In genomic region chr10:97689637-97690036, GRCh38 we compare ENCODE assay signal across 1 cellular context.
TF ChIP-seq lines count a peak whose summit lies in the region.

No MANE protein-coding gene starts in this region.

TF ChIP-seq in K562, 482 proteins besides CTCF, POLR2A, EP300 and RAD21 (continued from another document):
- peak; percentile 79 for TF ChIP-seq MAX (CRISPR knock-in tag; IDR thresholded peaks at IDR 0.05)
- TF ChIP-seq HDAC3 (IDR thresholded peaks at IDR 0.05; ENCODE audit: borderline replicate concordance, partially characterized antibody) = no peak
